1 cellular context compared by ENCODE assay signal in the genomic region with DNA sequence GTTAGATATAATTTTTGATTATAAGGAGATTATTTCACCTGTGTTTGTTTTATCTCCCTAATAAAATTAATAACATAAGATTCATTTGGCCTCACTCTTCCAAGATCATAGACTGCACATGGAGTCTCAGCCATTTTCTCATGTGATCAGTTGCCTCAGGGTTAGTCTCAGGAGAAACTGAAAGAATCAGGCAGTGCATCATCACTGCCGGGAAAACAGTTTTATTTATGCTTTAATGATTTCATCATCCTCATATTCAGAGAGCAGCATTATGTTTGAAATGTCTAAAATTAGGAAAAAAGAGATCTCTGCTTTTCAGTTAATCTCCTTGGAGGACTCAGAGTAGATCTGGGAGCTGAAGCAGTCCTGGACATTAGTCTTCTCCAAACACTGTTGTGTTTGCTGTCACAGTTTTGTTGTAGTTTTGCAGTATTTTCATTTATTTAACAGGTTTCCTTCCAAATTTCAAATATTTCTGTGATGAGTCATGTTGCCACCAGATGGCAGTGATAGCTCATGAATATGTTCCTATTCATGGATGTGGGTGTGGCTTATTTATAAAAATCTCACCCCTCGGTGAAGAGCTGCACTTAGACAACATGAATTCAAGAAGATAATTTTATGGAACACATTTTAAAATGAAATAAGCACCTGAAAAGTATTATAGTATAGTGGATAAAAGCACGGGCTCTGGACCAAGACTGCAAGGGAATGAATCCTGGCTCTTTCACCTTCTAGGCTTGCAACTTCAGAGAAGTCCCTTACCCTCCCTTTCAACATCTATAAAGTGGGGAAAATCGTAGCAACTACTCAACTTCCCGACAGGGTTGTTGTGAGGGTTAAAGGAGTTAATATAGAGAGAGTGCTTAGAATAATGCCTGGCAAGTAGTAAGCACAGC.
TF ChIP-seq lines count a peak whose summit lies in the region.

No MANE protein-coding gene starts in this region.

TF ChIP-seq in IMR-90, 13 proteins besides CTCF, POLR2A, EP300 and RAD21 (continued from another document):
- peak; percentile 54 for TF ChIP-seq SMC3 (IDR thresholded peaks at IDR 0.05; ENCODE audit: low read depth, low read length)
TF ChIP-seq in IMR-90: peak in this region for 5.
